Comparison of ENCODE assay signal across 13 cellular contexts in genomic region chr2:183063083-183063482, GRCh38. TPM values are rescaled to one million over a fixed set of nuclear protein-coding genes. Genes with fewer than 3 reads are reported as not detected.
A peak's percentile ranks its signal among the peaks of the same experiment; 100 is the strongest.
DNase-seq lines count a peak whose midpoint lies in the region; ATAC-seq and TF ChIP-seq lines count a peak whose summit lies in the region.
"Had no signal": no experiment of that assay in that cellular context is flagged by ENCODE, and none has a peak within 500 bp of the region (broad histone marks: within the 10 kb centered on the region; RNA-seq: fewer than 3 reads in every experiment).

No MANE protein-coding gene starts in this region.

- peak; percentile 77 for ATAC-seq in HG02610 (IDR thresholded peaks at IDR 0.05; ENCODE audit: unreplicated experiment)
- no peak for ATAC-seq in upper lobe of right lung
- no peak for ATAC-seq in left cardiac atrium
- ATAC-seq: HCT116, left colon, T-cell had no signal

- CTCF ChIA-PET in GM10248 (lab: Yijun Ruan, JAX): interaction anchor here (1.2 kb wide), 1 partner anchor 9 kb away, joined by 3 read pairs; no protein-coding TSS in a partner anchor

- H3K36me3 ChIP-seq in upper lobe of right lung: no peaks in the 10 kb centered on the region

- H3K9me3 ChIP-seq in upper lobe of right lung: no peaks in the 10 kb centered on the region

- H3K4me1 ChIP-seq in upper lobe of right lung: no peaks in the 10 kb centered on the region

- DNase-seq in GM10248 (ENCODE audit: extremely low spot score) (peak; percentile 56), NCI-H774 (lab: John Stamatoyannopoulos, UW) (peak; percentile 14), hepatic stellate cell (ENCODE audit: low spot score) (peak; percentile 70), mucosa of gallbladder (ENCODE audit: low spot score) (no peak), upper lobe of right lung (no peak), SKM-1 (lab: John Stamatoyannopoulos, UW; ENCODE audit: unreplicated experiment) (no peak), left cardiac atrium (no peak)
- DNase-seq: left colon, NCI-H1436, substantia nigra, T-cell had no signal

- no peak overlapping the region for H3K4me3 ChIP-seq in upper lobe of right lung

- POLR2A ChIA-PET in GM10248 (lab: Yijun Ruan, JAX): no interaction called here

- no peak overlapping the region for H3K27ac ChIP-seq in upper lobe of right lung

- H3K27me3 ChIP-seq in upper lobe of right lung: peaks cover 8% of the 10 kb centered on the region

- TF ChIP-seq CTCF in GM10248 (IDR thresholded peaks at IDR 0.05; ENCODE audit: control extremely low read depth, extremely low read depth, low read depth, missing control alignments) (no peak), upper lobe of right lung (IDR thresholded peaks at IDR 0.05) (no peak)

- intact Hi-C loops in upper lobe of right lung (cut with DNase I) (no loop called here), left cardiac atrium (cut with DNase I) (no loop called here)

RNA-seq across cellular contexts. Expression of gene DUSP19, which starts 15.5 kb away (rescaled TPM):
- total RNA-seq in mucosa of gallbladder: 7.9 TPM
- total RNA-seq in upper lobe of right lung: 3.0 TPM
- 10 to 100 TPM in 1 of 2 donors, 1 to 10 TPM in 1; 5.9 to 10.5 TPM for total RNA-seq in left cardiac atrium

RNA-seq across cellular contexts. Expression of gene NCKAP1, which starts 24.8 kb away (rescaled TPM):
- total RNA-seq in mucosa of gallbladder (127 TPM), upper lobe of right lung (117 TPM), left cardiac atrium (100 to 1,000 TPM; 104 to 132 TPM)

Comparison
In these comparisons a context has a peak if more than half of its experiments do, and no peak if none do; other contexts are left out.
1. DNase-seq: peak in GM10248 (single experiment), NCI-H774 (single experiment) and hepatic stellate cell (single experiment); none in mucosa of gallbladder (single experiment), upper lobe of right lung (single experiment), SKM-1 (single experiment) and left cardiac atrium (single experiment).